15 cellular contexts compared by ENCODE assay signal in the genomic region with DNA sequence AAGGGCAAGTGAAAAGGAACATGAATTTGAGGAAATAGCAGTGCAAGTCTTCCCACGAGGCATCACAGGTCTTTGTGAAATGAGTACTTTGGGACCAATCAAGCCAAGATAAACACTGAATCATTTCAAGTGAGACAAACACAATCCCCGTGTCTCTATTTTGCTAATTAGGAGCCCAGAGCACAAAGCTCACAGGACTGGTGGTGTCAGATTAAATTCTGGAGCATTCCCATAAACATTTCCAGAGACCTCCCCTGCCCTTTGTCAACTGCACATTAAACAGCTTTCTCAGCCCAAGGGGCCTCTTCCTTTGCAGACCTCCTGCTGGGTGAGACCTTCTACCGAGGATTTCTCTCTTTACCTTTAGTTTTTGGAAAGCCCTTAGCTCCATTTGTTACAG. TPM values are rescaled to one million over a fixed set of nuclear protein-coding genes. Genes with fewer than 3 reads are reported as not detected.
A peak's percentile ranks its signal among the peaks of the same experiment; 100 is the strongest.
DNase-seq lines count a peak whose midpoint lies in the region; ATAC-seq and TF ChIP-seq lines count a peak whose summit lies in the region.
"Had no signal": no experiment of that assay in that cellular context is flagged by ENCODE, and none has a peak within 500 bp of the region (broad histone marks: within the 10 kb centered on the region; RNA-seq: fewer than 3 reads in every experiment).

No MANE protein-coding gene starts in this region.

- H3K4me3 ChIP-seq in astrocyte of the cerebellum (ENCODE audit: low read depth, low read length), result no peak overlapping the region
- H3K4me3 ChIP-seq: psoas muscle, stomach had no signal

- H3K27me3 Mint-ChIP-seq in nephron (ENCODE audit: low read depth), result peaks cover 4% of the 10 kb centered on the region
- H3K27me3 Mint-ChIP-seq in natural killer cell treated with Interleukin-12 subunit alpha and Interleukin-12 subunit beta and Interleukin-15 and Interleukin-18, amount 100 ng/mL, for 72 hours, result peaks cover 0 to 6% of the 10 kb centered on the region in 2 donors

- in situ Hi-C loops in astrocyte of the cerebellum (cut with HindIII; ENCODE audit: low sequenced_read_pairs), result no loop called here

- DNase-seq in Daoy (ENCODE audit: low read depth) (peak; percentile 39), NCI-H2107 (lab: John Stamatoyannopoulos, UW) (peak; percentile 21), astrocyte of the cerebellum (ENCODE audit: low read depth) (peak; percentile 51), RPMI8226 (no peak), AG08396 (ENCODE audit: low spot score) (no peak)
- no peak for DNase-seq in natural killer cell treated with Interleukin-12 subunit alpha and Interleukin-12 subunit beta and Interleukin-15 and Interleukin-18, amount 100 ng/mL, for 72 hours (ENCODE audit: low spot score)
- DNase-seq: activated CD4-positive, alpha-beta T cell treated with anti-CD3 and anti-CD28 coated beads for 36 hours; brain microvascular endothelial cell; C1 segment of cervical spinal cord; psoas muscle; stomach had no signal

- no peak overlapping the region for H3K4me3 Mint-ChIP-seq in nephron
- no peak overlapping the region for H3K4me3 Mint-ChIP-seq in natural killer cell treated with Interleukin-12 subunit alpha and Interleukin-12 subunit beta and Interleukin-15 and Interleukin-18, amount 100 ng/mL, for 72 hours
- H3K4me3 Mint-ChIP-seq: activated CD4-positive, alpha-beta T cell treated with anti-CD3 and anti-CD28 coated beads for 36 hours; activated T-helper 1 cell treated with anti-CD3 and anti-CD28 coated beads, Interleukin-12 subunit alpha, Interleukin-12 subunit beta, Interleukin-2, Interleukin-4 antibody, amounts not matched to agents 30 ng/mL and 10 ng/mL and 1 ng/mL, durations not matched to agents 14 hours and 24 hours and 36 hours had no signal

- TF ChIP-seq CTCF in astrocyte of the cerebellum (IDR thresholded peaks at IDR 0.05; ENCODE audit: low read depth, low read length, missing control alignments), result no peak
- TF ChIP-seq CTCF in nephron (IDR thresholded peaks at IDR 0.05; ENCODE audit: unreplicated experiment in 3 of 3), result no peak

- no peaks in the 10 kb centered on the region for H3K36me3 Mint-ChIP-seq in nephron (ENCODE audit: low read depth)
- no peaks in the 10 kb centered on the region for H3K36me3 Mint-ChIP-seq in natural killer cell treated with Interleukin-12 subunit alpha and Interleukin-12 subunit beta and Interleukin-15 and Interleukin-18, amount 100 ng/mL, for 72 hours

- no peaks in the 10 kb centered on the region for H3K9me3 Mint-ChIP-seq in nephron
- H3K9me3 Mint-ChIP-seq in natural killer cell treated with Interleukin-12 subunit alpha and Interleukin-12 subunit beta and Interleukin-15 and Interleukin-18, amount 100 ng/mL, for 72 hours, result no peaks in the 10 kb centered on the region
- H3K9me3 Mint-ChIP-seq: activated T-helper 1 cell treated with anti-CD3 and anti-CD28 coated beads, Interleukin-12 subunit alpha, Interleukin-12 subunit beta, Interleukin-2, Interleukin-4 antibody, amounts not matched to agents 30 ng/mL and 10 ng/mL and 1 ng/mL, durations not matched to agents 14 hours and 24 hours and 36 hours had no signal

- H3K27ac Mint-ChIP-seq in nephron, result peak overlapping the region; percentile 2 to 52 (median 26)
- no peak overlapping the region for H3K27ac Mint-ChIP-seq in natural killer cell treated with Interleukin-12 subunit alpha and Interleukin-12 subunit beta and Interleukin-15 and Interleukin-18, amount 100 ng/mL, for 72 hours
- H3K27ac Mint-ChIP-seq: activated CD4-positive, alpha-beta T cell treated with anti-CD3 and anti-CD28 coated beads for 36 hours; activated T-helper 1 cell treated with anti-CD3 and anti-CD28 coated beads, Interleukin-12 subunit alpha, Interleukin-12 subunit beta, Interleukin-2, Interleukin-4 antibody, amounts not matched to agents 30 ng/mL and 10 ng/mL and 1 ng/mL, durations not matched to agents 14 hours and 24 hours and 36 hours had no signal

- no peak for ATAC-seq in natural killer cell treated with Interleukin-12 subunit alpha and Interleukin-12 subunit beta and Interleukin-15 and Interleukin-18, amount 100 ng/mL, for 72 hours
- no peak for ATAC-seq in HG02610 (IDR thresholded peaks at IDR 0.05; ENCODE audit: unreplicated experiment)
- ATAC-seq: activated CD4-positive, alpha-beta T cell treated with anti-CD3 and anti-CD28 coated beads for 36 hours; psoas muscle had no signal

- H3K4me1 Mint-ChIP-seq in nephron, result peaks cover 28% of the 10 kb centered on the region
- H3K4me1 Mint-ChIP-seq in natural killer cell treated with Interleukin-12 subunit alpha and Interleukin-12 subunit beta and Interleukin-15 and Interleukin-18, amount 100 ng/mL, for 72 hours (ENCODE audit: low read depth in 2 of 2), result no peaks in the 10 kb centered on the region
- H3K4me1 Mint-ChIP-seq: activated CD4-positive, alpha-beta T cell treated with anti-CD3 and anti-CD28 coated beads for 36 hours had no signal

RNA-seq across cellular contexts. Expression of a gene that starts 50.8 kb away (rescaled TPM):
- not detected in 2 replicates for total RNA-seq in Daoy (2014; rRNA removed; shearing (Covaris generic))
- total RNA-seq in natural killer cell treated with Interleukin-12 subunit alpha and Interleukin-12 subunit beta and Interleukin-15 and Interleukin-18, amount 100 ng/mL, for 72 hours, result not detected
- total RNA-seq: activated CD4-positive, alpha-beta T cell treated with anti-CD3 and anti-CD28 coated beads for 36 hours; activated T-helper 1 cell treated with anti-CD3 and anti-CD28 coated beads, Interleukin-12 subunit alpha, Interleukin-12 subunit beta, Interleukin-2, Interleukin-4 antibody, amounts not matched to agents 30 ng/mL and 10 ng/mL and 1 ng/mL, durations not matched to agents 14 hours and 24 hours and 36 hours; mesenteric fat pad; psoas muscle; stomach had no signal

Comparison
In these comparisons a context has a peak if more than half of its experiments do, and no peak if none do; other contexts are left out.
1. DNase-seq: peak in Daoy (single experiment), NCI-H2107 (single experiment) and astrocyte of the cerebellum (single experiment); none in RPMI8226 (single experiment), natural killer cell treated with Interleukin-12 subunit alpha and Interleukin-12 subunit beta and Interleukin-15 and Interleukin-18, amount 100 ng/mL, for 72 hours (single experiment) and AG08396 (single experiment).
2. H3K27ac Mint-ChIP-seq: peak in nephron (3 of 3); none in natural killer cell treated with Interleukin-12 subunit alpha and Interleukin-12 subunit beta and Interleukin-15 and Interleukin-18, amount 100 ng/mL, for 72 hours (0 of 2).